In the genomic region with DNA sequence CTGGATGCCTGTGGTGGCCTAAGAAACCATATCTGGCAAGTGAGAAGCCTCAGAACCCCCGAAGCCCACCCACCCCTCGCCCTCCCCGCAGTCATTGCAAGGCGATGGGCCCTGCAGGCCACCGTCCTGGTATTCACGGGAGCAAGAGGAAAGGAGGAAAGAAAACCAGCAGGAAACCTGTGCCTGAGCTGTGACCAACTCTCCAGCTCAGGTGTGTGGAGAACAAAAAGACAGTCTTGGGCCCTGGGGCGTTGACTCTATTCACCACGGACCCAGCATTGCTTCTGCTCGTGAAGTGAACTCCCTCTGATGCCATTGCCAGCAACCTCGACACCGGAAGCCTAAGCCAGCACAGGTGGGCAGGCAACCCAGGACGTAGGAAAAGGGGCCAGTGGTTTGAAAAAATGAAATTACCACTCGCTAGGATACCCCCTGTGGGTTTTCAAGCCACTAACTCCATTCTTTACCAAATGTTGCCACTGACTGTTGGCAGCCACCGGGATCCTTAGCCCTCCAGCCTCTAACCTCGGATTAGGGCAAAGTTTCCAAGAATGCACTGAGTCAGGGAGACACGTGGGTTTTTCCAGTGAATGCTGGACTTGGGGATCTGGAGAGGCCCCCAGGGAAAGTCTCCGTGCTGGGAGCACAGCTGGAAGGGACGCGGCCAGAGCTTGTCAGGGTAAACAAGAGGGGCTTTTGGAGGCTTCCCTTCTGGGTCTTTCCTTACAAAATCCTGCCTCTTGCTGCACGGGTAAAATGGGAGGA, we compare ENCODE assay signal across 1 cellular context.
TF ChIP-seq lines count a peak whose summit lies in the region.

No MANE protein-coding gene starts in this region.

TF ChIP-seq in WTC11, 78 proteins besides CTCF, POLR2A, EP300 and RAD21 (continued from another document):
- TF ChIP-seq, protein P1, sequence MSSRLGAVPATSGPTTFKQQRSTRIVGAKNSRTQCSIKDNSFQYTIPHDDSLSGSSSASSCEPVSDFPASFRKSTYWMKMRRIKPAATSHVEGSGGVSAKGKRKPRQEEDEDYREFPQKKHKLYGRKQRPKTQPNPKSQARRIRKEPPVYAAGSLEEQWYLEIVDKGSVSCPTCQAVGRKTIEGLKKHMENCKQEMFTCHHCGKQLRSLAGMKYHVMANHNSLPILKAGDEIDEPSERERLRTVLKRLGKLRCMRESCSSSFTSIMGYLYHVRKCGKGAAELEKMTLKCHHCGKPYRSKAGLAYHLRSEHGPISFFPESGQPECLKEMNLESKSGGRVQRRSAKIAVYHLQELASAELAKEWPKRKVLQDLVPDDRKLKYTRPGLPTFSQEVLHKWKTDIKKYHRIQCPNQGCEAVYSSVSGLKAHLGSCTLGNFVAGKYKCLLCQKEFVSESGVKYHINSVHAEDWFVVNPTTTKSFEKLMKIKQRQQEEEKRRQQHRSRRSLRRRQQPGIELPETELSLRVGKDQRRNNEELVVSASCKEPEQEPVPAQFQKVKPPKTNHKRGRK (CRISPR knock-in tag; IDR thresholded peaks at IDR 0.05; ENCODE audit: borderline replicate concordance): no peak
- TF ChIP-seq, protein P2, sequence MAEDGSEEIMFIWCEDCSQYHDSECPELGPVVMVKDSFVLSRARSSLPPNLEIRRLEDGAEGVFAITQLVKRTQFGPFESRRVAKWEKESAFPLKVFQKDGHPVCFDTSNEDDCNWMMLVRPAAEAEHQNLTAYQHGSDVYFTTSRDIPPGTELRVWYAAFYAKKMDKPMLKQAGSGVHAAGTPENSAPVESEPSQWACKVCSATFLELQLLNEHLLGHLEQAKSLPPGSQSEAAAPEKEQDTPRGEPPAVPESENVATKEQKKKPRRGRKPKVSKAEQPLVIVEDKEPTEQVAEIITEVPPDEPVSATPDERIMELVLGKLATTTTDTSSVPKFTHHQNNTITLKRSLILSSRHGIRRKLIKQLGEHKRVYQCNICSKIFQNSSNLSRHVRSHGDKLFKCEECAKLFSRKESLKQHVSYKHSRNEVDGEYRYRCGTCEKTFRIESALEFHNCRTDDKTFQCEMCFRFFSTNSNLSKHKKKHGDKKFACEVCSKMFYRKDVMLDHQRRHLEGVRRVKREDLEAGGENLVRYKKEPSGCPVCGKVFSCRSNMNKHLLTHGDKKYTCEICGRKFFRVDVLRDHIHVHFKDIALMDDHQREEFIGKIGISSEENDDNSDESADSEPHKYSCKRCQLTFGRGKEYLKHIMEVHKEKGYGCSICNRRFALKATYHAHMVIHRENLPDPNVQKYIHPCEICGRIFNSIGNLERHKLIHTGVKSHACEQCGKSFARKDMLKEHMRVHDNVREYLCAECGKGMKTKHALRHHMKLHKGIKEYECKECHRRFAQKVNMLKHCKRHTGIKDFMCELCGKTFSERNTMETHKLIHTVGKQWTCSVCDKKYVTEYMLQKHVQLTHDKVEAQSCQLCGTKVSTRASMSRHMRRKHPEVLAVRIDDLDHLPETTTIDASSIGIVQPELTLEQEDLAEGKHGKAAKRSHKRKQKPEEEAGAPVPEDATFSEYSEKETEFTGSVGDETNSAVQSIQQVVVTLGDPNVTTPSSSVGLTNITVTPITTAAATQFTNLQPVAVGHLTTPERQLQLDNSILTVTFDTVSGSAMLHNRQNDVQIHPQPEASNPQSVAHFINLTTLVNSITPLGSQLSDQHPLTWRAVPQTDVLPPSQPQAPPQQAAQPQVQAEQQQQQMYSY (CRISPR knock-in tag; IDR thresholded peaks at IDR 0.05): no peak
- TF ChIP-seq HMGA2 (CRISPR knock-in tag; IDR thresholded peaks at IDR 0.05) (no peak), NFATC4 (CRISPR knock-in tag; IDR thresholded peaks at IDR 0.05) (no peak), STAT6 (CRISPR knock-in tag; conservative IDR thresholded peaks at IDR 0.05; ENCODE audit: low read depth) (no peak), AFF4 (CRISPR knock-in tag; IDR thresholded peaks at IDR 0.05; ENCODE audit: borderline replicate concordance) (no peak), SMAD3 (CRISPR knock-in tag; IDR thresholded peaks at IDR 0.05; ENCODE audit: borderline replicate concordance) (no peak)
- TF ChIP-seq, protein P3, sequence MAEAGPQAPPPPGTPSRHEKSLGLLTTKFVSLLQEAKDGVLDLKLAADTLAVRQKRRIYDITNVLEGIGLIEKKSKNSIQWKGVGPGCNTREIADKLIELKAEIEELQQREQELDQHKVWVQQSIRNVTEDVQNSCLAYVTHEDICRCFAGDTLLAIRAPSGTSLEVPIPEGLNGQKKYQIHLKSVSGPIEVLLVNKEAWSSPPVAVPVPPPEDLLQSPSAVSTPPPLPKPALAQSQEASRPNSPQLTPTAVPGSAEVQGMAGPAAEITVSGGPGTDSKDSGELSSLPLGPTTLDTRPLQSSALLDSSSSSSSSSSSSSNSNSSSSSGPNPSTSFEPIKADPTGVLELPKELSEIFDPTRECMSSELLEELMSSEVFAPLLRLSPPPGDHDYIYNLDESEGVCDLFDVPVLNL (CRISPR knock-in tag; IDR thresholded peaks at IDR 0.05; ENCODE audit: borderline replicate concordance, low read depth): no peak
